Comparison of ENCODE assay signal across 26 cellular contexts in genomic region chr2:205169453-205169852, GRCh38.
"Had no signal": no experiment of that assay in that cellular context is flagged by ENCODE, and none has a peak within 500 bp of the region (broad histone marks: within the 10 kb centered on the region; RNA-seq: fewer than 3 reads in every experiment).

No MANE protein-coding gene starts in this region.

- H3K9me3 Mint-ChIP-seq: activated CD4-positive, alpha-beta memory T cell treated with anti-CD3 and anti-CD28 coated beads, Interleukin-2, amount 10 ng/mL, durations not matched to agents 7 days and 5 days; mesothelial cell of epicardium; stimulated activated naive CD8-positive, alpha-beta T cell treated with anti-CD3 and anti-CD28 coated beads, Interleukin-15, Interleukin-2, amounts not matched to agents 100 ng/mL and 50 ng/mL, for 24 hours; T-cell; T-helper 2 cell treated with Interferon-gamma antibody and Interleukin-4, amounts not matched to agents 5 μg/mL and 100 μg/mL, for 36 hours had no signal

- H3K27ac ChIP-seq: breast epithelium, colonic mucosa, epithelial cell of prostate, heart right ventricle, ovary, prostate gland, right atrium auricular region, thyroid gland, VCaP had no signal

- H3K4me1 ChIP-seq: breast epithelium, colonic mucosa, prostate gland, right atrium auricular region, thyroid gland had no signal

- H3K27me3 Mint-ChIP-seq: activated CD4-positive, alpha-beta memory T cell treated with anti-CD3 and anti-CD28 coated beads, Interleukin-2, amount 10 ng/mL, durations not matched to agents 7 days and 5 days; activated naive CD8-positive, alpha-beta T cell treated with anti-CD3 and anti-CD28 coated beads, Interleukin-2, amount 10 ng/mL, durations not matched to agents 7 days and 5 days; stimulated activated naive CD8-positive, alpha-beta T cell treated with anti-CD3 and anti-CD28 coated beads, Interleukin-15, Interleukin-2, amounts not matched to agents 100 ng/mL and 50 ng/mL, for 24 hours had no signal

- H3K4me3 ChIP-seq: breast epithelium, colonic mucosa, heart right ventricle, lung, ovary, prostate gland, right atrium auricular region, thyroid gland had no signal

- H3K27ac Mint-ChIP-seq: activated CD4-positive, alpha-beta memory T cell treated with anti-CD3 and anti-CD28 coated beads, Interleukin-2, amount 10 ng/mL, durations not matched to agents 7 days and 5 days; activated CD4-positive, alpha-beta T cell treated with anti-CD3 and anti-CD28 coated beads, Interleukin-2, amount 10 ng/mL, durations not matched to agents 24 days and 14 days; activated naive CD8-positive, alpha-beta T cell treated with anti-CD3 and anti-CD28 coated beads, Interleukin-2, amount 10 ng/mL, durations not matched to agents 7 days and 5 days; activated T-helper 1 cell treated with anti-CD3 and anti-CD28 coated beads, Interleukin-12 subunit alpha, Interleukin-12 subunit beta, Interleukin-2, Interleukin-4 antibody, amounts not matched to agents 30 ng/mL and 10 ng/mL and 1 ng/mL, durations not matched to agents 14 hours and 24 hours and 36 hours; mesothelial cell of epicardium; stimulated activated naive CD8-positive, alpha-beta T cell treated with anti-CD3 and anti-CD28 coated beads, Interleukin-15, Interleukin-2, amounts not matched to agents 100 ng/mL and 50 ng/mL, for 24 hours; T-cell; T-helper 2 cell treated with Interferon-gamma antibody and Interleukin-4, amounts not matched to agents 5 μg/mL and 100 μg/mL, for 36 hours had no signal

- H3K36me3 Mint-ChIP-seq: mesothelial cell of epicardium, T-cell had no signal

- DNase-seq: activated CD4-positive, alpha-beta memory T cell treated with anti-CD3 and anti-CD28 coated beads, Interleukin-2, amount 10 ng/mL, durations not matched to agents 7 days and 5 days; activated CD4-positive, alpha-beta T cell treated with anti-CD3 and anti-CD28 coated beads, Interleukin-2, amount 10 ng/mL, durations not matched to agents 24 days and 14 days; activated gamma-delta T cell treated with Interleukin-2 at 50 U/mL for 16 hours; activated naive CD8-positive, alpha-beta T cell treated with anti-CD3 and anti-CD28 coated beads, Interleukin-2, amount 10 ng/mL, durations not matched to agents 7 days and 5 days; amniotic stem cell; colonic mucosa; foreskin fibroblast; heart right ventricle; islet precursor cell; naive thymus-derived CD8-positive, alpha-beta T cell; ovary; stimulated activated CD4-positive, alpha-beta T cell treated with anti-CD3 and anti-CD28 coated beads, Interleukin-4, amount 100 ng/mL, for 24 hours; substantia nigra; T-cell; thyroid gland had no signal

- ATAC-seq: activated CD4-positive, CD25-positive, alpha-beta regulatory T cell treated with anti-CD3 and anti-CD28 coated beads, Interleukin-2, amount 50 U/mL, for 24 hours; heart right ventricle; naive thymus-derived CD8-positive, alpha-beta T cell; T-cell had no signal

- H3K36me3 ChIP-seq: breast epithelium, colonic mucosa, heart right ventricle, ovary, prostate gland, right atrium auricular region, thyroid gland had no signal

- H3K9me3 ChIP-seq: breast epithelium, colonic mucosa, heart right ventricle, ovary, prostate gland, right atrium auricular region, thyroid gland had no signal

- H3K4me3 Mint-ChIP-seq: activated CD4-positive, alpha-beta memory T cell treated with anti-CD3 and anti-CD28 coated beads, Interleukin-2, amount 10 ng/mL, durations not matched to agents 7 days and 5 days; activated CD4-positive, alpha-beta T cell treated with anti-CD3 and anti-CD28 coated beads, Interleukin-2, amount 10 ng/mL, durations not matched to agents 24 days and 14 days; activated naive CD8-positive, alpha-beta T cell treated with anti-CD3 and anti-CD28 coated beads, Interleukin-2, amount 10 ng/mL, durations not matched to agents 7 days and 5 days; activated T-helper 1 cell treated with anti-CD3 and anti-CD28 coated beads, Interleukin-12 subunit alpha, Interleukin-12 subunit beta, Interleukin-2, Interleukin-4 antibody, amounts not matched to agents 30 ng/mL and 10 ng/mL and 1 ng/mL, durations not matched to agents 14 hours and 24 hours and 36 hours; mesothelial cell of epicardium; stimulated activated naive CD8-positive, alpha-beta T cell treated with anti-CD3 and anti-CD28 coated beads, Interleukin-15, Interleukin-2, amounts not matched to agents 100 ng/mL and 50 ng/mL, for 24 hours; T-cell; T-helper 2 cell treated with Interferon-gamma antibody and Interleukin-4, amounts not matched to agents 5 μg/mL and 100 μg/mL, for 36 hours had no signal

- H3K27me3 ChIP-seq: breast epithelium, colonic mucosa, heart right ventricle, ovary, right atrium auricular region, thyroid gland had no signal
